In genomic region chr6:108294297-108294786, GRCh38 we compare ENCODE assay signal across 8 cellular contexts. TPM values are rescaled to one million over a fixed set of nuclear protein-coding genes. Genes with fewer than 3 reads are reported as not detected.
A peak's percentile ranks its signal among the peaks of the same experiment; 100 is the strongest.
DNase-seq lines count a peak whose midpoint lies in the region; ATAC-seq, FAIRE-seq and TF ChIP-seq lines count a peak whose summit lies in the region.

No MANE protein-coding gene starts in this region.

- TF ChIP-seq RAD21 in GM12878 (IDR thresholded peaks at IDR 0.05; ENCODE audit: insufficient read depth, low read depth, low read length): no peak

- peak overlapping the region; percentile 99 for H2AFZ ChIP-seq in GM12878 (ENCODE audit: control insufficient read depth, low read depth, low read length)

- H3K4me1 ChIP-seq in GM12878 (ENCODE audit: control insufficient read depth, insufficient read depth, low read length) (no peaks in the 10 kb centered on the region; the same call in 1 of the 2 replicates), uterus (no peaks in the 10 kb centered on the region)

- POLR2A ChIA-PET in GM12878 (lab: Charles Lee): interaction anchor here (1.2 to 4.9 kb wide), 3 partner anchors 9 to 34 kb away, joined by 3 to 34 read pairs (median 8); partner anchors contain the start of gene SNX3

- peaks cover 18% of the 10 kb centered on the region for H3K4me1 Mint-ChIP-seq in activated CD4-positive, alpha-beta T cell treated with anti-CD3 and anti-CD28 coated beads, Interleukin-2, amount 10 ng/mL, durations not matched to agents 24 days and 14 days

- 17% methylated on average over 22 of the region's 22 CpGs for WGBS in GM12878 (ENCODE audit: insufficient coverage, insufficient replicate concordance, low lambda C conversion rate, missing lambda C conversion rate)
- WGBS in lower leg skin, 2 donors: 23 to 25% methylated on average over 22 of the region's 22 CpGs

- RAD21 ChIA-PET in GM12878 (lab: Charles Lee; ENCODE audit: unreplicated experiment): interaction anchor here (5.6 kb wide), 1 partner anchor 34 kb away, joined by 27 read pairs; the partner anchor contains the start of gene SNX3

- H3K4me2 ChIP-seq in GM12878 (ENCODE audit: control insufficient read depth, insufficient read depth): peak overlapping the region; percentile 92

- no peaks in the 10 kb centered on the region for H4K20me1 ChIP-seq in GM12878 (ENCODE audit: control insufficient read depth, insufficient read depth)

- no peaks in the 10 kb centered on the region for H3K36me3 ChIP-seq in GM12878 (ENCODE audit: control insufficient read depth in 2 of 2, insufficient read depth in 2 of 2, low read length in 1 of 2)
- no peaks in the 10 kb centered on the region for H3K36me3 ChIP-seq in uterus

- peak overlapping the region; percentile 76 for H3K4me3 ChIP-seq in GM12878
- peak overlapping the region; percentile 90 for H3K4me3 ChIP-seq in lower leg skin (ENCODE audit: low read depth, poor library complexity, severe bottlenecking)
- H3K4me3 ChIP-seq in uterus: peak overlapping the region; percentile 55 to 64

- BruUV-seq in GM12878 (replicated peaks; lab: Mats Ljungman, UMichigan): TSS peak; percentile 99

- CTCF ChIA-PET in GM12878 (lab: Yijun Ruan, JAX): interaction anchor here (0.6 to 0.9 kb wide), 3 partner anchors 37 to 48 kb away, joined by 3 read pairs; no protein-coding TSS in a partner anchor

- TF ChIP-seq CTCF in GM12878 (IDR thresholded peaks at IDR 0.05 in 2 of 3, conservative IDR thresholded peaks at IDR 0.05 in 1 of 3; ENCODE audit: control insufficient read depth in 2 of 3, extremely low read depth in 1 of 3, insufficient read depth in 1 of 3, low read depth in 3 of 3, low read length in 3 of 3) (no peak), lower leg skin (IDR thresholded peaks at IDR 0.05) (no peak), uterus (IDR thresholded peaks at IDR 0.05) (no peak)

- peaks cover 1% of the 10 kb centered on the region for H3K27me3 Mint-ChIP-seq in activated CD4-positive, alpha-beta T cell treated with anti-CD3 and anti-CD28 coated beads, Interleukin-2, amount 10 ng/mL, durations not matched to agents 24 days and 14 days

- intact Hi-C loops in activated CD4-positive, alpha-beta T cell treated with anti-CD3 and anti-CD28 coated beads, Interleukin-2, amount 10 ng/mL, durations not matched to agents 24 days and 14 days (cut with micrococcal nuclease): loop anchor here (1.0 kb wide), 1 partner anchor 33 kb away; the partner anchor contains the start of gene SNX3
- intact Hi-C loops in GM12878 (cut with micrococcal nuclease; ENCODE audit: unreplicated experiment) (loop anchor here (2.0 kb wide), 1 partner anchor 54 kb away; no protein-coding TSS in a partner anchor), lower leg skin (cut with DNase I; ENCODE audit: low total_unique reads) (no loop called here), uterus (cut with DNase I; ENCODE audit: low total_unique reads) (loop anchor here (2.0 kb wide), 1 partner anchor 34 kb away; the partner anchor contains the start of gene SNX3)

- H3K9me3 ChIP-seq in GM12878 (replicated peaks; ENCODE audit: control insufficient read depth, insufficient read depth, low read length): no peaks in the 10 kb centered on the region
- no peaks in the 10 kb centered on the region for H3K9me3 ChIP-seq in uterus

- H3K9ac ChIP-seq in GM12878 (ENCODE audit: control insufficient read depth, insufficient read depth, low read length): peak overlapping the region; percentile 99

- H3K27ac Mint-ChIP-seq in activated CD4-positive, alpha-beta T cell treated with anti-CD3 and anti-CD28 coated beads, Interleukin-2, amount 10 ng/mL, durations not matched to agents 24 days and 14 days: peak overlapping the region; percentile 100

- peak; percentile 12 for ATAC-seq in HG03378 (IDR thresholded peaks at IDR 0.05; ENCODE audit: unreplicated experiment)
- ATAC-seq in GM12878: peak; percentile 56

- H3K79me2 ChIP-seq in GM12878 (ENCODE audit: control insufficient read depth, insufficient read depth, low read length): peaks cover 17% of the 10 kb centered on the region

- H3K27ac ChIP-seq in GM12878 (ENCODE audit: control insufficient read depth, insufficient read depth): peak overlapping the region; percentile 99
- H3K27ac ChIP-seq in uterus: peak overlapping the region; percentile 80 to 81

- peaks cover 4% of the 10 kb centered on the region for H3K36me3 Mint-ChIP-seq in activated CD4-positive, alpha-beta T cell treated with anti-CD3 and anti-CD28 coated beads, Interleukin-2, amount 10 ng/mL, durations not matched to agents 24 days and 14 days (ENCODE audit: low read depth)

- SMC1A ChIA-PET in GM12878 (lab: Charles Lee; ENCODE audit: uncharacterized antibody, unreplicated experiment): interaction anchor here (0.9 to 2.5 kb wide), 6 partner anchors 9 to 198 kb away, joined by 3 to 9 read pairs (median 4); partner anchors contain the start of gene SNX3

- FAIRE-seq in GM12878 (lab: Jason Lieb, UNC): no peak

- H3K4me3 Mint-ChIP-seq in activated CD4-positive, alpha-beta T cell treated with anti-CD3 and anti-CD28 coated beads, Interleukin-2, amount 10 ng/mL, durations not matched to agents 24 days and 14 days: peak overlapping the region; percentile 99

- in situ Hi-C loops in GM12878 (cut with MboI): no loop called here

- no peaks in the 10 kb centered on the region for H3K27me3 ChIP-seq in GM12878 (replicated peaks in 1 of 2; ENCODE audit: control insufficient read depth in 2 of 2, insufficient read depth in 2 of 2, low read length in 1 of 2)
- no peaks in the 10 kb centered on the region for H3K27me3 ChIP-seq in uterus

- TF ChIP-seq POLR2A in GM12878 (IDR thresholded peaks at IDR 0.05; ENCODE audit: low read depth, low read length) (no peak), lower leg skin (IDR thresholded peaks at IDR 0.05) (no peak), uterus (IDR thresholded peaks at IDR 0.05) (no peak)

- no peak for DNase-seq in activated CD4-positive, alpha-beta T cell treated with anti-CD3 and anti-CD28 coated beads, Interleukin-2, amount 10 ng/mL, durations not matched to agents 24 days and 14 days
- DNase-seq in activated CD4-positive, alpha-beta T cell treated with anti-CD3 and anti-CD28 coated beads for 1 hour: no peak
- DNase-seq in GM12878 (ENCODE audit: low read depth, low spot score) (no peak), lower leg skin (ENCODE audit: low spot score in 2 of 2) (no peak), uterus (no peak), OCI-M1 (lab: John Stamatoyannopoulos, UW) (no peak)
- no peak for DNase-seq in stimulated activated CD4-positive, alpha-beta T cell treated with anti-CD3 and anti-CD28 coated beads, Interleukin-2, amount 100 ng/mL, for 24 hours

- no peak for TF ChIP-seq EP300 in GM12878 (IDR thresholded peaks at IDR 0.05; ENCODE audit: borderline replicate concordance in 1 of 2, control insufficient read depth in 1 of 2, low read depth in 2 of 2, low read length in 2 of 2)

- H3K9me3 Mint-ChIP-seq in activated CD4-positive, alpha-beta T cell treated with anti-CD3 and anti-CD28 coated beads, Interleukin-2, amount 10 ng/mL, durations not matched to agents 24 days and 14 days: no peaks in the 10 kb centered on the region

TF ChIP-seq in GM12878, 131 proteins besides CTCF, POLR2A, EP300 and RAD21 (continues in another document):
- TF ChIP-seq ZNF207 (IDR thresholded peaks at IDR 0.05; ENCODE audit: borderline replicate concordance): no peak
- TF ChIP-seq FOXK2 (IDR thresholded peaks at IDR 0.05): no peak
- TF ChIP-seq STAT3 (IDR thresholded peaks at IDR 0.05; ENCODE audit: low read depth, low read length): no peak

RNA-seq across cellular contexts. Expression of gene AFG1L, which starts 0.5 kb away (rescaled TPM):
- 6.0 and 6.3 TPM in 2 replicates for total RNA-seq in activated CD4-positive, alpha-beta T cell treated with anti-CD3 and anti-CD28 coated beads, Interleukin-2, amount 10 ng/mL, durations not matched to agents 24 days and 14 days
- total RNA-seq in GM12878 (2013; cell fraction: nucleolus; rRNA removed): 8.0 and 11.1 TPM in 2 replicates
- total RNA-seq in GM12878 (2014; rRNA removed) (2.4 and 3.1 TPM in 2 replicates), GM12878 (2014; rRNA removed; fragmentation: Illumina TruSeq; extraction: Trizol) (5.1 and 5.2 TPM in 2 replicates), GM12878 (2021) (8.2 and 9.9 TPM in 2 replicates), lower leg skin (1 to 10 TPM; 2.1 to 6.2 (median 2.8) TPM), uterus (1 to 10 TPM in 3 of 4 donors, under 1 TPM in 1; under 0.01 to 9.4 (median 5.2) TPM)
- 1.8 TPM for polyA plus RNA-seq in GM12878 (2011; ENCODE audit: low read depth)
- polyA plus RNA-seq in GM12878 (2011; rRNA removed) (4.9 and 5.5 TPM in 2 replicates), GM12878 (2014; fragmentation: Illumina TruSeq; extraction: Trizol) (3.1 and 4.1 TPM in 2 replicates), GM12878 (2014; fragmentation: Nextera tagmentation; extraction: Ambion mirVana) (1 to 10 TPM; 2.4 to 3.6 TPM), GM12878 (2014; rRNA removed) (2.0 and 2.3 TPM in 2 replicates), GM12878 (2016; fragmentation: Nextera tagmentation; extraction: Ambion mirVana) (1 to 10 TPM; 6.1 to 9.0 TPM)
- polyA plus RNA-seq in GM12878 (2011; cell fraction: cytosol; rRNA removed): 1.0 and 1.3 TPM in 2 replicates
- 2.2 and 2.9 TPM in 2 replicates for polyA plus RNA-seq in GM12878 (2011; cell fraction: nucleus; rRNA removed)
- 3.0 and 3.7 TPM in 2 replicates for polyA plus RNA-seq in GM12878 (2012)
- polyA minus RNA-seq in GM12878 (2011; rRNA and poly(A)+ RNA removed): 4.6 TPM in 2 replicates
- polyA minus RNA-seq in GM12878 (2011; cell fraction: cytosol; rRNA and poly(A)+ RNA removed): 2.5 and 4.1 TPM in 2 replicates
- polyA minus RNA-seq in GM12878 (2011; cell fraction: nucleus; rRNA and poly(A)+ RNA removed): 5.3 and 8.2 TPM in 2 replicates

RNA-seq across cellular contexts. Expression of gene SNX3, which starts 33.5 kb away (rescaled TPM):
- 75.1 and 78.0 TPM in 2 replicates for total RNA-seq in activated CD4-positive, alpha-beta T cell treated with anti-CD3 and anti-CD28 coated beads, Interleukin-2, amount 10 ng/mL, durations not matched to agents 24 days and 14 days
- total RNA-seq in GM12878 (2013; cell fraction: nucleolus; rRNA removed): 19.8 and 23.1 TPM in 2 replicates
- total RNA-seq in GM12878 (2014; rRNA removed): 82.3 and 103 TPM in 2 replicates
- total RNA-seq in GM12878 (2014; rRNA removed; fragmentation: Illumina TruSeq; extraction: Trizol): 91.2 and 98.9 TPM in 2 replicates
- 70.0 and 72.6 TPM in 2 replicates for total RNA-seq in GM12878 (2021)
- polyA plus RNA-seq in GM12878 (2011; ENCODE audit: low read depth): 41.0 TPM
- polyA plus RNA-seq in GM12878 (2011; rRNA removed): 297 and 428 TPM in 2 replicates
- polyA plus RNA-seq in GM12878 (2011; cell fraction: cytosol; rRNA removed): 90.9 and 152 TPM in 2 replicates
- polyA plus RNA-seq in GM12878 (2011; cell fraction: nucleus; rRNA removed): 41.8 and 46.1 TPM in 2 replicates
- polyA plus RNA-seq in GM12878 (2012): 64.8 and 92.9 TPM in 2 replicates
- polyA plus RNA-seq in GM12878 (2014; fragmentation: Illumina TruSeq; extraction: Trizol): 152 and 161 TPM in 2 replicates
- polyA plus RNA-seq in GM12878 (2014; fragmentation: Nextera tagmentation; extraction: Ambion mirVana): 10 to 100 TPM; 43.7 to 78.6 TPM
- polyA plus RNA-seq in GM12878 (2014; rRNA removed): 92.2 and 95.0 TPM in 2 replicates
- 100 to 1,000 TPM; 161 to 170 TPM for polyA plus RNA-seq in GM12878 (2016; fragmentation: Nextera tagmentation; extraction: Ambion mirVana)
- polyA minus RNA-seq in GM12878 (2011; rRNA and poly(A)+ RNA removed): 56.9 and 95.7 TPM in 2 replicates
- 21.8 and 26.8 TPM in 2 replicates for polyA minus RNA-seq in GM12878 (2011; cell fraction: cytosol; rRNA and poly(A)+ RNA removed)
- 9.7 and 12.7 TPM in 2 replicates for polyA minus RNA-seq in GM12878 (2011; cell fraction: nucleus; rRNA and poly(A)+ RNA removed)
- total RNA-seq in lower leg skin: 100 to 1,000 TPM in 2 of 4 donors, 10 to 100 TPM in 2; 94.6 to 127 (median 100) TPM
- total RNA-seq in uterus: 100 to 1,000 TPM in 3 of 4 donors, 10 to 100 TPM in 1; 94.3 to 215 (median 160) TPM
